14 cellular contexts compared by ENCODE assay signal in the genomic region with DNA sequence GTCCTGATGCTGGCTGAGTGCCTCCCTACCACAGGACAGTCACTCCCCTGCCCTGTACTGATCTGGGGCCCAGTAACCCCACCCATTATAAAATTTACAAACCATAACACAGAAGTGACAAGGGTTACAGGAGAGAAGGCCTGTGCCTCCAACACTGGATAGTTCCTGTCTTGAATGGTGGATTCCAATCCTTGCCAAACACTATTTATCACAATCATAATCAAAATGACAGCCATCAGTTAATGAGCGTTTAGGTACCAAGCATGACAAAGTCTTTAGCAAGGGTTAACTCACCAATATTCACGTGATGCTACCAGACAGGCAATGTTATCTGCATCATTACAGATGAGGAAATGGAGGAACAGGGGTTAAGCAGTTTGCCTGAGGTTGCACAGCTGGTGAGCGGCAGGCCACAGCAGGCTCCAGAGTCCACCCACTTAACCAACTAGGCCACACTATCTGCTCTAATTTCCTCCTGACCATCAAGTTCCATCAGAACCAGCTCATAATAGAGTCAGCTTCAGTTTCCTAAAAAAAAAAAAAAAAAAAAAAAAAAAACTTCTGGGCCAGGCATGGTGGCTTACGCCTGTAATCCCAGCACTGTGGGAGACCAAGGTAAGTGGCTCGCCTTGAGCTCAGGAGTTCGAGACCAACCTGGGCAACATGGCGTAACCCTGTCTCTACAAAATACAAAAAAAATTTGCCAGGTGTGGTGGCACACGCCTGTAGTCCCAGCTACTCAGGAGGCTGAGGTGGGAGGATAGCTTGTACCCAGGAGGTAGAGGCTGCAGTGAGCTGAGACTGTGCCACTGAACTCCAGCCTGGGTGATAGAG. TPM values are rescaled to one million over a fixed set of nuclear protein-coding genes. Genes with fewer than 3 reads are reported as not detected.
DNase-seq lines count a peak whose midpoint lies in the region; ATAC-seq, FAIRE-seq and TF ChIP-seq lines count a peak whose summit lies in the region.
"Had no signal": no experiment of that assay in that cellular context is flagged by ENCODE, and none has a peak within 500 bp of the region (broad histone marks: within the 10 kb centered on the region; RNA-seq: fewer than 3 reads in every experiment).

No MANE protein-coding gene starts in this region.

- H3K36me3 Mint-ChIP-seq in astrocyte (ENCODE audit: low read depth, unreplicated experiment) = peaks cover 5% of the 10 kb centered on the region
- no peaks in the 10 kb centered on the region for H3K36me3 Mint-ChIP-seq in activated naive CD8-positive, alpha-beta T cell treated with anti-CD3 and anti-CD28 coated beads, Interleukin-2, amount 50 U/mL, for 24 hours (ENCODE audit: low read depth)
- H3K36me3 Mint-ChIP-seq: CD4-positive, CD25-positive, alpha-beta regulatory T cell; T-cell had no signal

- H3K4me2 ChIP-seq in astrocyte (ENCODE audit: low read length) (peak overlapping the region; percentile 37), keratinocyte (ENCODE audit: control insufficient read depth, extremely low read depth, insufficient read depth, low read depth, low read length) (peak overlapping the region; percentile 89), smooth muscle cell (peak overlapping the region; percentile 76)

- H4K20me1 ChIP-seq in astrocyte (ENCODE audit: insufficient read depth, low read length) (peaks cover 34% of the 10 kb centered on the region), keratinocyte (ENCODE audit: control insufficient read depth, extremely low read depth, insufficient read depth, low read length) (no peaks in the 10 kb centered on the region), smooth muscle cell (ENCODE audit: low read depth) (peaks cover 64% of the 10 kb centered on the region)

- H3K9me1 ChIP-seq in keratinocyte (ENCODE audit: control insufficient read depth, extremely low read depth, insufficient read depth, low read length) = peaks cover 4% of the 10 kb centered on the region

- WGBS in smooth muscle cell (ENCODE audit: low lambda C conversion rate) = 64% methylated on average over 8 of the region's 8 CpGs

- TF ChIP-seq CTCF in astrocyte (IDR thresholded peaks at IDR 0.05; ENCODE audit: insufficient read depth, low read depth, low read length) (no peak), keratinocyte (optimal IDR thresholded peaks at IDR 0.05 in 1 of 3, IDR thresholded peaks at IDR 0.05 in 1 of 3, conservative IDR thresholded peaks at IDR 0.05 in 1 of 3; ENCODE audit: extremely low read depth in 1 of 3, insufficient read depth in 2 of 3, low read length in 3 of 3) (no peak), smooth muscle cell (IDR thresholded peaks at IDR 0.05; ENCODE audit: borderline replicate concordance, insufficient read depth, poor library complexity, severe bottlenecking) (no peak)

- H3K4me1 ChIP-seq in astrocyte (ENCODE audit: insufficient read depth, low read length) (peaks cover 51% of the 10 kb centered on the region), keratinocyte (ENCODE audit: control insufficient read depth, extremely low read depth, insufficient read depth, low read length) (peaks cover 85% of the 10 kb centered on the region), smooth muscle cell (ENCODE audit: low read depth) (peaks cover 16% of the 10 kb centered on the region)

- H3K27me3 ChIP-seq in astrocyte (ENCODE audit: insufficient read depth, low read length) = no peaks in the 10 kb centered on the region
- no peaks in the 10 kb centered on the region for H3K27me3 ChIP-seq in keratinocyte (ENCODE audit: control insufficient read depth, extremely low read depth, insufficient read depth, low read length)
- no peaks in the 10 kb centered on the region for H3K27me3 ChIP-seq in smooth muscle cell (ENCODE audit: low read depth)
- H3K27me3 ChIP-seq: neutrophil had no signal

- H3K4me1 Mint-ChIP-seq in astrocyte (ENCODE audit: low read depth, unreplicated experiment) = peaks cover 75% of the 10 kb centered on the region
- H3K4me1 Mint-ChIP-seq in activated naive CD8-positive, alpha-beta T cell treated with anti-CD3 and anti-CD28 coated beads, Interleukin-2, amount 50 U/mL, for 24 hours = peaks cover 1% of the 10 kb centered on the region
- H3K4me1 Mint-ChIP-seq: CD4-positive, CD25-positive, alpha-beta regulatory T cell had no signal

- H3F3A ChIP-seq in smooth muscle cell (ENCODE audit: low read depth) = peaks cover 25% of the 10 kb centered on the region

- H3K36me3 ChIP-seq in astrocyte (ENCODE audit: insufficient read depth, low read length) (no peaks in the 10 kb centered on the region), keratinocyte (ENCODE audit: control insufficient read depth in 2 of 2, extremely low read depth in 1 of 2, insufficient read depth in 2 of 2, low read length in 2 of 2) (peaks cover 3 to 14% of the 10 kb centered on the region in 2 experiments), smooth muscle cell (ENCODE audit: low read depth) (no peaks in the 10 kb centered on the region)
- H3K36me3 ChIP-seq: neutrophil had no signal

- H3K27me3 Mint-ChIP-seq in astrocyte (ENCODE audit: low read depth, unreplicated experiment) = no peaks in the 10 kb centered on the region
- H3K27me3 Mint-ChIP-seq in activated naive CD8-positive, alpha-beta T cell treated with anti-CD3 and anti-CD28 coated beads, Interleukin-2, amount 50 U/mL, for 24 hours = no peaks in the 10 kb centered on the region
- H3K27me3 Mint-ChIP-seq: T-cell had no signal

- H3K27ac ChIP-seq in astrocyte (ENCODE audit: low read depth, low read length) = peak overlapping the region; percentile 73
- peak overlapping the region; percentile 93 for H3K27ac ChIP-seq in keratinocyte (ENCODE audit: control insufficient read depth, insufficient read depth, low read length)
- peak overlapping the region; percentile 89 for H3K27ac ChIP-seq in smooth muscle cell (ENCODE audit: low read depth)
- H3K27ac ChIP-seq: neutrophil had no signal

- ATAC-seq in GM19023 (IDR thresholded peaks at IDR 0.05; ENCODE audit: unreplicated experiment) (peak; percentile 45), HG03025 (IDR thresholded peaks at IDR 0.05; ENCODE audit: low FRiP score, unreplicated experiment) (no peak), GM21576 (IDR thresholded peaks at IDR 0.05; ENCODE audit: unreplicated experiment) (no peak)
- ATAC-seq in activated naive CD8-positive, alpha-beta T cell treated with anti-CD3 and anti-CD28 coated beads, Interleukin-2, amount 50 U/mL, for 24 hours = no peak
- ATAC-seq: T-cell had no signal

- no peak for FAIRE-seq in astrocyte (lab: Jason Lieb, UNC)
- peak; percentile 49 for FAIRE-seq in keratinocyte (lab: Jason Lieb, UNC)

- no peak overlapping the region for H3K4me3 Mint-ChIP-seq in astrocyte (ENCODE audit: unreplicated experiment)
- no peak overlapping the region for H3K4me3 Mint-ChIP-seq in activated naive CD8-positive, alpha-beta T cell treated with anti-CD3 and anti-CD28 coated beads, Interleukin-2, amount 50 U/mL, for 24 hours
- H3K4me3 Mint-ChIP-seq: CD4-positive, CD25-positive, alpha-beta regulatory T cell; T-cell had no signal

- H2AFZ ChIP-seq in astrocyte (ENCODE audit: low read depth, low read length) (no peak overlapping the region), keratinocyte (ENCODE audit: control insufficient read depth, low read length) (no peak overlapping the region), smooth muscle cell (ENCODE audit: low read depth) (no peak overlapping the region)

- H3K79me2 ChIP-seq in astrocyte (ENCODE audit: insufficient read depth, low read length) (peaks cover 82% of the 10 kb centered on the region), keratinocyte (ENCODE audit: control insufficient read depth, insufficient read depth, low read length) (peaks cover 82% of the 10 kb centered on the region), smooth muscle cell (ENCODE audit: low read depth) (peaks cover 90% of the 10 kb centered on the region)

- dilution Hi-C loops in keratinocyte (cut with MboI; ENCODE audit: extremely low pct_ligation_motif_present, low sequenced_read_pairs) = no loop called here

- H3K9me3 ChIP-seq in astrocyte (ENCODE audit: insufficient read depth, low read depth, low read length) (no peaks in the 10 kb centered on the region), keratinocyte (ENCODE audit: control insufficient read depth, low read depth, low read length) (no peaks in the 10 kb centered on the region), smooth muscle cell (replicated peaks; ENCODE audit: low read depth) (no peaks in the 10 kb centered on the region)
- H3K9me3 ChIP-seq: neutrophil had no signal

- H3K9me3 Mint-ChIP-seq in astrocyte (ENCODE audit: unreplicated experiment) = no peaks in the 10 kb centered on the region
- H3K9me3 Mint-ChIP-seq in activated naive CD8-positive, alpha-beta T cell treated with anti-CD3 and anti-CD28 coated beads, Interleukin-2, amount 50 U/mL, for 24 hours = no peaks in the 10 kb centered on the region
- H3K9me3 Mint-ChIP-seq: T-cell had no signal

- DNase-seq in astrocyte (ENCODE audit: low read depth) (peak; percentile 49), keratinocyte (ENCODE audit: low read depth, low spot score) (no peak), smooth muscle cell (lab: John Stamatoyannopoulos, UW; ENCODE audit: unreplicated experiment) (no peak), nucleus accumbens (lab: John Stamatoyannopoulos, UW) (no peak)
- DNase-seq in activated naive CD8-positive, alpha-beta T cell treated with anti-CD3 and anti-CD28 coated beads, Interleukin-2, amount 50 U/mL, for 24 hours = no peak
- DNase-seq: CD4-positive, CD25-positive, alpha-beta regulatory T cell; hippocampal formation; Kasumi-1; NCI-H510A; T-cell had no signal

- no peak overlapping the region for H3K4me3 ChIP-seq in astrocyte (ENCODE audit: insufficient read depth, low read depth, low read length)
- peak overlapping the region in 2 of 3 experiments; percentile 2 to 12 for H3K4me3 ChIP-seq in keratinocyte (ENCODE audit: control insufficient read depth in 2 of 3, extremely low read depth in 1 of 3, insufficient read depth in 2 of 3, low read depth in 1 of 3, low read length in 3 of 3)
- H3K4me3 ChIP-seq in smooth muscle cell = no peak overlapping the region

- H3K9ac ChIP-seq in astrocyte (ENCODE audit: low read length) = peak overlapping the region; percentile 26
- H3K9ac ChIP-seq in keratinocyte (ENCODE audit: control insufficient read depth, extremely low read depth, insufficient read depth, low read length) = peak overlapping the region; percentile 60
- H3K9ac ChIP-seq in smooth muscle cell (ENCODE audit: low read depth) = peak overlapping the region; percentile 7

- peak overlapping the region; percentile 16 for H3K27ac Mint-ChIP-seq in astrocyte (ENCODE audit: unreplicated experiment)
- H3K27ac Mint-ChIP-seq in activated naive CD8-positive, alpha-beta T cell treated with anti-CD3 and anti-CD28 coated beads, Interleukin-2, amount 50 U/mL, for 24 hours = no peak overlapping the region
- H3K27ac Mint-ChIP-seq: CD4-positive, CD25-positive, alpha-beta regulatory T cell; T-cell had no signal

RNA-seq across cellular contexts. Expression of a gene that starts 14.2 kb away (rescaled TPM):
- total RNA-seq in astrocyte (316 and 320 TPM in 2 replicates), smooth muscle cell (72.4 and 102 TPM in 2 replicates)
- polyA plus RNA-seq in keratinocyte (200 to 450 TPM (median 298 TPM) in 3 replicates), smooth muscle cell (187 and 318 TPM in 2 replicates)
- polyA plus RNA-seq in keratinocyte (2011; ENCODE audit: low read depth) = 152 TPM
- 550 and 564 TPM in 2 replicates for polyA plus RNA-seq in keratinocyte (2011; cell fraction: cytosol; rRNA removed)
- 299 and 342 TPM in 2 replicates for polyA plus RNA-seq in keratinocyte (2011; cell fraction: nucleus; rRNA removed)
- polyA plus RNA-seq in keratinocyte (2012; ENCODE audit: low replicate concordance) = 367 and 421 TPM in 2 replicates
- polyA minus RNA-seq in keratinocyte = 372 to 462 TPM (median 381 TPM) in 3 replicates
- 329 TPM for polyA minus RNA-seq in keratinocyte (2011; cell fraction: cytosol; rRNA and poly(A)+ RNA removed)
- 92.1 and 192 TPM in 2 replicates for polyA minus RNA-seq in keratinocyte (2011; cell fraction: nucleus; rRNA and poly(A)+ RNA removed)

Comparison
In these comparisons a context has a peak if more than half of its experiments do, and no peak if none do; other contexts are left out.
1. H3K4me2 ChIP-seq: peak in every context shown above with its lines; median percentile 89 in keratinocyte; 76 in smooth muscle cell; 37 in astrocyte.
2. H3K4me3 ChIP-seq: peak in keratinocyte (2 of 3); none in astrocyte (single experiment) and smooth muscle cell (single experiment).
3. H3K9ac ChIP-seq: peak in every context shown above with its lines; median percentile 60 in keratinocyte; 26 in astrocyte; 7 in smooth muscle cell.
4. Peak in every context shown above with its lines, with median percentiles within 50 percentile points of each other: H3K27ac ChIP-seq.